Comparison of ENCODE assay signal across 8 cellular contexts in the genomic region with DNA sequence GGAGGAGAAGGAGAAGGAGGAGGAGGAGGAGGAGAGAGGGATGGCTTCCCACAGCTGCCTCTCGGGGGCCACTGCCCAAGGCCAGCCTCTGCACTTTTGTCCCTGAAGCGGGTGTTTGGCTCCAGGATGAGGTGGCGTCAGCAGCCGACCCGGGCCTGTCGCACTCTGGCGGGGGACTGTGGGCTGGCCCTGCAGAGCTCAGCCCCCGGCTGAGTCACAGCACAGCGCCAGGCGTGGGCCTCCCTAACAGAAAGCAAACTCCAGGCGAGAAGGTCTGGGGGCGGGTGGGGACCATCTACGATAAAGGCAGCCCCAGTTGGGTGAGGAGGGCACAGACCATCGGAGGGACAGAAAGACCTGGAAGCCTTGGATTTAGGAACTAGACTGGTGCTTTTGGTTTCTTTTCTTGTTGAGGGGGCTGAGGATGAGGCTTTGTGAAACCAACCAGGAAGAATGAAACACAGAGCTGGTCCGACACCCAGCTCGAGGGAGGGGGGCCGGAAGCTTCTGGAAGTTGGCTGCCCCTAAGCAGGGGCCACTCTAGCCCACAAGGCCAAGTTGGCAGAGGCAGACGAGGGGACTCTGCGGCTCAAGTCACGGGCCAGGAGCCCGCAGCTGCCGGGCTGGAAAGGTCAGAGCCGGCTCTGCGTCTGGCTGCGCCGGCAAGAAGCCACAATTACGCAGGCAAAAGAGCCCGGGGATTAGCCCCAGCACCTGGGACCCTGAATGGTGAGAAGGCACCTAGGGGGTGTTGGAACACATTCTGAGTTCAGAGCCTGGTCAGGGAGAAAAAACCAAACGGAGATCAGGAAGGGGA. TPM values are rescaled to one million over a fixed set of nuclear protein-coding genes. Genes with fewer than 3 reads are reported as not detected.
DNase-seq lines count a peak whose midpoint lies in the region; ATAC-seq and TF ChIP-seq lines count a peak whose summit lies in the region.

No MANE protein-coding gene starts in this region.

- H3K27me3 ChIP-seq in lung (ENCODE audit: control insufficient read depth, insufficient read depth), result no peaks in the 10 kb centered on the region

- H3K4me3 ChIP-seq in AG10803 (ENCODE audit: low read length), result peak overlapping the region; percentile 56
- peak overlapping the region; percentile 10 for H3K4me3 ChIP-seq in lung

- no peaks in the 10 kb centered on the region for H3K9me3 ChIP-seq in lung (ENCODE audit: control insufficient read depth in 2 of 2, insufficient read depth in 1 of 2, low read length in 1 of 2)

- ATAC-seq in activated CD8-positive, alpha-beta T cell treated with anti-CD3 and anti-CD28 coated beads for 36 hours, result peak; percentile 77
- peak; percentile 83 for ATAC-seq in lung (ENCODE audit: insufficient read depth, low FRiP score)
- ATAC-seq in HG03565 (IDR thresholded peaks at IDR 0.05; ENCODE audit: unreplicated experiment), result no peak

- H3K36me3 Mint-ChIP-seq in activated CD8-positive, alpha-beta T cell treated with anti-CD3 and anti-CD28 coated beads for 36 hours (ENCODE audit: low read depth), result peaks cover 46% of the 10 kb centered on the region

- CTCF ChIA-PET in activated CD8-positive, alpha-beta T cell treated with anti-CD3 and anti-CD28 coated beads for 36 hours (lab: Charles Lee), result interaction anchor here (1.0 to 7.6 kb wide), 11 partner anchors 11 to 106 kb away, joined by 3 to 166 read pairs (median 8); a partner anchor contains a TSS

- DNase-seq in AG10803 (ENCODE audit: low read depth) (peak; percentile 71), GM19238 (ENCODE audit: insufficient read length, low spot score) (peak; percentile 87), NCI-H2227 (lab: John Stamatoyannopoulos, UW; ENCODE audit: unreplicated experiment) (peak; percentile 58), ecto neural progenitor cell (ENCODE audit: low spot score) (peak; percentile 77), lung (ENCODE audit: low spot score) (peak; percentile 78)
- DNase-seq in activated CD8-positive, alpha-beta T cell treated with anti-CD3 and anti-CD28 coated beads for 36 hours, result peak; percentile 96
- peak; percentile 73 to 82 for DNase-seq in stimulated activated CD4-positive, alpha-beta T cell treated with anti-CD3 and anti-CD28 coated beads, Interleukin-4, amount 100 ng/mL, for 48 hours (ENCODE audit: low read depth in 2 of 2)

- H3K36me3 ChIP-seq in lung (ENCODE audit: control insufficient read depth in 2 of 2, insufficient read depth in 2 of 2, low read length in 2 of 2), result peaks cover 0 to 16% of the 10 kb centered on the region in 2 donors

- POLR2A ChIA-PET in activated CD8-positive, alpha-beta T cell treated with anti-CD3 and anti-CD28 coated beads for 36 hours (lab: Charles Lee), result interaction anchor here (0.7 to 23.1 kb wide), 11 partner anchors 13 to 538 kb away, joined by 3 to 592 read pairs (median 4); a partner anchor contains a TSS

- peak overlapping the region; percentile 92 for H3K4me3 Mint-ChIP-seq in activated CD8-positive, alpha-beta T cell treated with anti-CD3 and anti-CD28 coated beads for 36 hours

- peaks cover 0 to 28% of the 10 kb centered on the region in 2 donors for H3K4me1 ChIP-seq in lung (ENCODE audit: control insufficient read depth in 2 of 2, insufficient read depth in 2 of 2, low read length in 2 of 2)

- intact Hi-C loops in activated CD8-positive, alpha-beta T cell treated with anti-CD3 and anti-CD28 coated beads for 36 hours (cut with micrococcal nuclease), result loop anchor here (2.0 kb wide), 2 partner anchors 14 to 26 kb away; no protein-coding TSS in a partner anchor

- no peaks in the 10 kb centered on the region for H3K9me3 Mint-ChIP-seq in activated CD8-positive, alpha-beta T cell treated with anti-CD3 and anti-CD28 coated beads for 36 hours

- peaks cover 40% of the 10 kb centered on the region for H3K4me1 Mint-ChIP-seq in activated CD8-positive, alpha-beta T cell treated with anti-CD3 and anti-CD28 coated beads for 36 hours (ENCODE audit: low read depth)

- 1 to 2% methylated on average over 29 of the region's 29 CpGs for WGBS in lung, 2 donors

- H3K27me3 Mint-ChIP-seq in activated CD8-positive, alpha-beta T cell treated with anti-CD3 and anti-CD28 coated beads for 36 hours, result no peaks in the 10 kb centered on the region

- TF ChIP-seq CTCF in AG10803 (conservative IDR thresholded peaks at IDR 0.05; ENCODE audit: low read length) (no peak), lung (IDR thresholded peaks at IDR 0.05; ENCODE audit: control extremely low read depth, extremely low read depth) (no peak)
- TF ChIP-seq CTCF in activated CD8-positive, alpha-beta T cell treated with anti-CD3 and anti-CD28 coated beads for 36 hours (IDR thresholded peaks at IDR 0.05), result no peak

- peak overlapping the region; percentile 96 for H3K27ac Mint-ChIP-seq in activated CD8-positive, alpha-beta T cell treated with anti-CD3 and anti-CD28 coated beads for 36 hours

- H3K27ac ChIP-seq in lung (ENCODE audit: low read depth in 1 of 2, low read length in 1 of 2), result peak overlapping the region; percentile 96 to 99

RNA-seq across cellular contexts. Expression of a gene that starts 18.2 kb away (rescaled TPM):
- total RNA-seq in activated CD8-positive, alpha-beta T cell treated with anti-CD3 and anti-CD28 coated beads for 36 hours, result 100 to 1,000 TPM; 426 to 433 TPM
- total RNA-seq in lung, result 100 to 1,000 TPM in 1 of 2 donors, 10 to 100 TPM in 1; 67.7 to 114 TPM
- 100 to 1,000 TPM; 114 to 217 TPM for polyA plus RNA-seq in lung

RNA-seq across cellular contexts. Expression of a gene that starts 23.3 kb away (rescaled TPM):
- total RNA-seq in activated CD8-positive, alpha-beta T cell treated with anti-CD3 and anti-CD28 coated beads for 36 hours, result 100 to 1,000 TPM; 527 to 530 TPM
- 100 to 1,000 TPM; 209 to 290 TPM for total RNA-seq in lung
- polyA plus RNA-seq in lung, result 100 to 1,000 TPM; 161 to 204 TPM

RNA-seq across cellular contexts. Expression of a gene that starts 30.5 kb away (rescaled TPM):
- under 1 TPM; 0.59 to 0.69 TPM for total RNA-seq in activated CD8-positive, alpha-beta T cell treated with anti-CD3 and anti-CD28 coated beads for 36 hours
- 1 to 10 TPM; 1.3 to 5.5 TPM for total RNA-seq in lung
- polyA plus RNA-seq in lung, result 1 to 10 TPM in 1 of 2 donors, under 1 TPM in 1; 0.69 to 5.2 TPM

RNA-seq across cellular contexts. Expression of a gene that starts 35.7 kb away (rescaled TPM):
- total RNA-seq in activated CD8-positive, alpha-beta T cell treated with anti-CD3 and anti-CD28 coated beads for 36 hours, result 10 to 100 TPM; 21.7 to 23.9 TPM
- total RNA-seq in lung, result 10 to 100 TPM; 14.0 to 41.6 TPM
- polyA plus RNA-seq in lung, result 10 to 100 TPM; 13.0 to 15.9 TPM
